2 cellular contexts compared by ENCODE assay signal in the genomic region with DNA sequence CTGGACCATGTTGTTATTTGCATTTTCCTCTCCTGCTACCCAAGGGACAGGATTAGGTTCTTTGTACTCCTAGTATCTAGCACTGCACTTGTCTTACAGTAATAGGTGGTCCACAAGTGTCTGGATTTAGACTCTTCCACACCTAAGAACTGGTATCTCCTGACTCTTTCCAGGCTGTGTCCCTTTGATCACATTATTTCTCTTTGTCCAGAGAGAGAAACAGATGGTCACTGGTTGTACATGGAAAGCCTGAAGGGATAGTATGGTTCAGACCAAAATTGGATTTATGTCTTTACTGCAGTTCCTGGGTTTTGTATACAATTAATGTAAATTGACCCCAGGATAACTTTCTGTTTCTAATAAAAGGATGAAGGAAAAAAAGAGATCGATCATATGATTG.
TF ChIP-seq lines count a peak whose summit lies in the region.

No MANE protein-coding gene starts in this region.

TF ChIP-seq in IMR-90, 13 proteins besides CTCF, POLR2A, EP300 and RAD21:
- TF ChIP-seq FOS (IDR thresholded peaks at IDR 0.05; ENCODE audit: low read depth, low read length), result no peak
- no peak for TF ChIP-seq NFE2L2 (IDR thresholded peaks at IDR 0.05; ENCODE audit: low read depth, low read length)
- no peak for TF ChIP-seq BHLHE40 (IDR thresholded peaks at IDR 0.05; ENCODE audit: low read depth, low read length)
- TF ChIP-seq SMC3 (IDR thresholded peaks at IDR 0.05; ENCODE audit: low read depth, low read length), result no peak

TF ChIP-seq in GM12891, 5 proteins besides CTCF, POLR2A, EP300 and RAD21:
- TF ChIP-seq POU2F2 (IDR thresholded peaks at IDR 0.05; ENCODE audit: low read depth, low read length) (no peak), POLR2AphosphoS5 (IDR thresholded peaks at IDR 0.05; ENCODE audit: low read depth, low read length) (no peak), SPI1 (IDR thresholded peaks at IDR 0.05; ENCODE audit: low read depth, low read length) (no peak), PAX5 (IDR thresholded peaks at IDR 0.05; ENCODE audit: insufficient read depth, low read length, severe bottlenecking) (no peak), TAF1 (IDR thresholded peaks at IDR 0.05; ENCODE audit: low read depth, low read length) (no peak)
